15 cellular contexts compared by ENCODE assay signal in the genomic region with DNA sequence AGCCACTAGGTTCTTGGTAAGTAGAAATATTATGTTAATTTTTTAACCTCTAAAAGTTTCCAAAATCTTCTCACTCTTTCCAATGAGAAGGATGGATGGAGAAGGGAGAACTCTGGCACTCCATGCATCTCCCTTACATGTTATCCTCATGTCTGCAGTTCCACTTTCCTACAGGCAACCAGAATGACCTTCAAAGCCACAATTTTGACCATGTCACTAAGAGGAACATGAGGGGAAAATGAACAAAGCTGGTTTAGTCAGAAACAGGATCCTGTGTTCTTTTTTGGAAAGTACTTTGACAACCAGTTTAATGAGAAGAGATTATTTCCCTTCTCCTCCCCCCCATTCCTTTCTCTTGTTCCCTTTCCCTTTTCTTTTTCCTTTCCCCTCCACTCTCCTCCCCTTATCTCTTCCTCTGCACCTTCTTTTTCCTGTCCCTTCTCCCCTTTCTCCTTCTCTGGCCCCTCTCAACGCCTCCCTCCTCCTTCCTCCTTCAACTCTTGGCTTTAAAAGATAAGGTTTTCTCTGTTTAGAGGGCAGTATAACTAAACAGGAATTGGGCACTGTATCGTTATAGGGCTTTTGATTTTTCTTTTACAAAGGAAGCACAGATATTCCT.
DNase-seq lines count a peak whose midpoint lies in the region; ATAC-seq lines count a peak whose summit lies in the region.
"Had no signal": no experiment of that assay in that cellular context is flagged by ENCODE, and none has a peak within 500 bp of the region (broad histone marks: within the 10 kb centered on the region; RNA-seq: fewer than 3 reads in every experiment).

No MANE protein-coding gene starts in this region.

- H3K4me3 Mint-ChIP-seq in activated naive CD4-positive, alpha-beta T cell treated with anti-CD3 and anti-CD28 coated beads, Interleukin-2, amount 10 ng/mL, durations not matched to agents 7 days and 5 days: no peak overlapping the region
- peak overlapping the region; percentile 71 for H3K4me3 Mint-ChIP-seq in activated naive CD8-positive, alpha-beta T cell
- peak overlapping the region; percentile 26 to 50 for H3K4me3 Mint-ChIP-seq in stimulated activated naive B cell treated with anti-CD40 and anti-IgM and Interleukin-4, amounts not matched to agents 10 μg/mL and 1 μg/mL and 100 μg/mL, for 72 hours

- ATAC-seq in stimulated activated naive B cell treated with anti-CD40 and anti-IgM and Interleukin-4, amounts not matched to agents 10 μg/mL and 1 μg/mL and 100 μg/mL, for 72 hours (replicated peaks): no peak
- no peak for ATAC-seq in HG03280 (IDR thresholded peaks at IDR 0.05; ENCODE audit: unreplicated experiment)

- peak overlapping the region; percentile 93 for H3K27ac Mint-ChIP-seq in activated naive CD4-positive, alpha-beta T cell treated with anti-CD3 and anti-CD28 coated beads, Interleukin-2, amount 10 ng/mL, durations not matched to agents 7 days and 5 days
- H3K27ac Mint-ChIP-seq in activated naive CD8-positive, alpha-beta T cell: peak overlapping the region; percentile 88
- H3K27ac Mint-ChIP-seq in stimulated activated naive B cell treated with anti-CD40 and anti-IgM and Interleukin-4, amounts not matched to agents 10 μg/mL and 1 μg/mL and 100 μg/mL, for 72 hours: peak overlapping the region; percentile 94

- DNase-seq in activated naive CD4-positive, alpha-beta T cell treated with anti-CD3 and anti-CD28 coated beads, Interleukin-2, amount 10 ng/mL, durations not matched to agents 7 days and 5 days: no peak
- no peak for DNase-seq in activated naive CD4-positive, alpha-beta T cell treated with anti-CD3 and anti-CD28 coated beads, Interleukin-2, amount 50 U/mL, for 16 hours
- DNase-seq in OCI-M2 (lab: John Stamatoyannopoulos, UW; ENCODE audit: unreplicated experiment): peak; percentile 41
- no peak for DNase-seq in stimulated activated naive B cell treated with anti-CD40 and anti-IgM and Interleukin-4, amounts not matched to agents 10 μg/mL and 1 μg/mL and 100 μg/mL, for 72 hours
- no peak for DNase-seq in NCI-H1048 (lab: John Stamatoyannopoulos, UW)
- DNase-seq in activated gamma-delta T cell (lab: John Stamatoyannopoulos, UW): no peak
- DNase-seq: activated CD8-positive, alpha-beta memory T cell treated with anti-CD3 and anti-CD28 coated beads, Interleukin-2, amount 50 U/mL, for 4 hours; colonic mucosa; glutamatergic neuron; nucleus accumbens; SHP77 treated with DMSO at 0.1 percent for 48 hours; sigmoid colon; stimulated activated CD4-positive, alpha-beta T cell treated with anti-CD3 and anti-CD28 coated beads, Interleukin-2, amount 100 ng/mL, for 48 hours had no signal

- H3K4me1 Mint-ChIP-seq in activated naive CD4-positive, alpha-beta T cell treated with anti-CD3 and anti-CD28 coated beads, Interleukin-2, amount 10 ng/mL, durations not matched to agents 7 days and 5 days: peaks cover 63% of the 10 kb centered on the region
- H3K4me1 Mint-ChIP-seq in activated naive CD8-positive, alpha-beta T cell (ENCODE audit: low read depth): peaks cover 57% of the 10 kb centered on the region
- peaks cover 54 to 96% of the 10 kb centered on the region in 2 donors for H3K4me1 Mint-ChIP-seq in stimulated activated naive B cell treated with anti-CD40 and anti-IgM and Interleukin-4, amounts not matched to agents 10 μg/mL and 1 μg/mL and 100 μg/mL, for 72 hours

- H3K9me3 Mint-ChIP-seq in activated naive CD4-positive, alpha-beta T cell treated with anti-CD3 and anti-CD28 coated beads, Interleukin-2, amount 10 ng/mL, durations not matched to agents 7 days and 5 days: no peaks in the 10 kb centered on the region
- no peaks in the 10 kb centered on the region for H3K9me3 Mint-ChIP-seq in activated naive CD8-positive, alpha-beta T cell (ENCODE audit: low read depth)
- H3K9me3 Mint-ChIP-seq in stimulated activated naive B cell treated with anti-CD40 and anti-IgM and Interleukin-4, amounts not matched to agents 10 μg/mL and 1 μg/mL and 100 μg/mL, for 72 hours: peaks cover 0 to 3% of the 10 kb centered on the region in 2 donors

- H3K36me3 Mint-ChIP-seq in activated naive CD4-positive, alpha-beta T cell treated with anti-CD3 and anti-CD28 coated beads, Interleukin-2, amount 10 ng/mL, durations not matched to agents 7 days and 5 days: peaks cover 5% of the 10 kb centered on the region
- no peaks in the 10 kb centered on the region for H3K36me3 Mint-ChIP-seq in activated naive CD8-positive, alpha-beta T cell
- peaks cover 0 to 2% of the 10 kb centered on the region in 2 donors for H3K36me3 Mint-ChIP-seq in stimulated activated naive B cell treated with anti-CD40 and anti-IgM and Interleukin-4, amounts not matched to agents 10 μg/mL and 1 μg/mL and 100 μg/mL, for 72 hours

- CTCF ChIA-PET in activated naive CD4-positive, alpha-beta T cell treated with anti-CD3 and anti-CD28 coated beads, Interleukin-2, amount 10 ng/mL, durations not matched to agents 7 days and 5 days (lab: Charles Lee): interaction anchor here (0.5 to 1.2 kb wide), 2 partner anchors 76 to 79 kb away, joined by 3 read pairs; no protein-coding TSS in a partner anchor

- no peaks in the 10 kb centered on the region for H3K27me3 Mint-ChIP-seq in activated naive CD4-positive, alpha-beta T cell treated with anti-CD3 and anti-CD28 coated beads, Interleukin-2, amount 10 ng/mL, durations not matched to agents 7 days and 5 days
- H3K27me3 Mint-ChIP-seq in activated naive CD8-positive, alpha-beta T cell: no peaks in the 10 kb centered on the region
- no peaks in the 10 kb centered on the region for H3K27me3 Mint-ChIP-seq in stimulated activated naive B cell treated with anti-CD40 and anti-IgM and Interleukin-4, amounts not matched to agents 10 μg/mL and 1 μg/mL and 100 μg/mL, for 72 hours
